In the genomic region with DNA sequence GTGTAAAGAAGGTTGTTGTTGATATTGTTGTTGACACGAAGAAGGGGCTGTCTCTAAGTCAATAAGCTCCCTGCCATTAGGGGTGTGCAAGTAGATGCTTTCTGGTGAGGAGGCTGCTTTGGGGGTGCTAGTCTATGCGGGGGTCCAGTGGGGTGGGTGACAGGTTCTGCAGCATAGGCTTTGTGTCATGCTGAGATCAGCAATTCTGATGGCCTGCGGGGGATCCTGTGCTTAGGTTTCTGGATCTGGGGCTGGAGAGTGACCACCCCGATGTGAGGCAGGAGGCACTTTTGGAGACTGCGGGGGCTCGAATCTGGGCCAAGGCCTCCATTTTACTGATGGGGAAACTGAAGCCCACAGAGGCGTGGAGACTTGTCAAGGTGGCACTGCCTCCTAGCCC, we compare ENCODE assay signal across 26 cellular contexts. TPM values are rescaled to one million over a fixed set of nuclear protein-coding genes. Genes with fewer than 3 reads are reported as not detected.
A peak's percentile ranks its signal among the peaks of the same experiment; 100 is the strongest.
DNase-seq lines count a peak whose midpoint lies in the region; ATAC-seq, FAIRE-seq and TF ChIP-seq lines count a peak whose summit lies in the region.
"Had no signal": no experiment of that assay in that cellular context is flagged by ENCODE, and none has a peak within 500 bp of the region (broad histone marks: within the 10 kb centered on the region; RNA-seq: fewer than 3 reads in every experiment).

No MANE protein-coding gene starts in this region.

- no peak overlapping the region for H3K9ac ChIP-seq in smooth muscle cell (ENCODE audit: low read depth)

- H3K27me3 ChIP-seq in lower lobe of right lung (ENCODE audit: low read depth) (no peaks in the 10 kb centered on the region), smooth muscle cell (ENCODE audit: low read depth) (no peaks in the 10 kb centered on the region), H7 (ENCODE audit: control insufficient read depth, insufficient read depth, low read length) (no peaks in the 10 kb centered on the region)
- H3K27me3 ChIP-seq: BE2C had no signal

- DNase-seq in A549 (ENCODE audit: low read depth in 1 of 2, low spot score in 1 of 2) (no peak), endothelial cell (ENCODE audit: low spot score) (no peak), lower lobe of right lung (peak; percentile 18), smooth muscle cell (lab: John Stamatoyannopoulos, UW; ENCODE audit: unreplicated experiment) (no peak), OCI-M1 (lab: John Stamatoyannopoulos, UW) (no peak), epidermal melanocyte (ENCODE audit: insufficient read length, low spot score) (no peak), NCI-H2171 treated with DMSO at 0.1 percent for 48 hours (lab: John Stamatoyannopoulos, UW) (no peak), H7 (no peak)
- DNase-seq: activated CD4-positive, alpha-beta T cell treated with anti-CD3 and anti-CD28 coated beads for 1 hour; activated CD8-positive, alpha-beta T cell treated with anti-CD3 and anti-CD28 coated beads, Interleukin-2, amount 10 ng/mL, durations not matched to agents 7 days and 5 days; activated effector memory CD4-positive, alpha-beta T cell treated with anti-CD3 and anti-CD28 coated beads, Interleukin-2, amount 50 U/mL, for 16 hours; activated T-cell treated with anti-CD3 and anti-CD28 coated beads for 4 hours; BE2C; effector memory CD8-positive, alpha-beta T cell; NCI-H1105 treated with DMSO at 0.1 percent for 48 hours; NCI-H510A; PC-9; stimulated activated CD4-positive, alpha-beta T cell treated with anti-CD3 and anti-CD28 coated beads, Interleukin-15, amount 100 ng/mL, for 24 hours; stimulated activated naive CD8-positive, alpha-beta T cell treated with anti-CD3 and anti-CD28 coated beads, Interleukin-15, Interleukin-2, amounts not matched to agents 100 U/mL and 50 U/mL, for 24 hours; T-helper 1 cell had no signal

- H3K4me3 ChIP-seq in A549 (no peak overlapping the region), lower lobe of right lung (peak overlapping the region; percentile 70), smooth muscle cell (peak overlapping the region; percentile 57), H7 (ENCODE audit: insufficient read depth, low read depth, low read length) (no peak overlapping the region)
- H3K4me3 ChIP-seq: PC-9 had no signal

- H3F3A ChIP-seq in smooth muscle cell (ENCODE audit: low read depth): peaks cover 37% of the 10 kb centered on the region

- H3K9me3 Mint-ChIP-seq in endothelial cell (ENCODE audit: unreplicated experiment): no peaks in the 10 kb centered on the region
- H3K9me3 Mint-ChIP-seq: effector memory CD8-positive, alpha-beta T cell had no signal

- ATAC-seq in A549 (no peak), lower lobe of right lung (no peak)
- ATAC-seq: activated CD8-positive, alpha-beta T cell treated with anti-CD3 and anti-CD28 coated beads, Interleukin-2, amount 10 ng/mL, durations not matched to agents 7 days and 5 days; effector memory CD8-positive, alpha-beta T cell; stimulated activated naive CD8-positive, alpha-beta T cell treated with anti-CD3 and anti-CD28 coated beads, Interleukin-15, Interleukin-2, amounts not matched to agents 100 U/mL and 50 U/mL, for 24 hours had no signal

- no peak for TF ChIP-seq RAD21 in A549 (conservative IDR thresholded peaks at IDR 0.05 in 1 of 2, IDR thresholded peaks at IDR 0.05 in 1 of 2)

- TF ChIP-seq POLR2A in A549 (IDR thresholded peaks at IDR 0.05; ENCODE audit: low read length): no peak

- no peak overlapping the region for H2AFZ ChIP-seq in smooth muscle cell (ENCODE audit: low read depth)
- H2AFZ ChIP-seq: PC-9 had no signal

- H3K4me1 ChIP-seq in A549 (peaks cover 22% of the 10 kb centered on the region), lower lobe of right lung (peaks cover 48% of the 10 kb centered on the region), smooth muscle cell (ENCODE audit: low read depth) (peaks cover 20% of the 10 kb centered on the region)

- no peak overlapping the region for H3K27ac Mint-ChIP-seq in endothelial cell (ENCODE audit: unreplicated experiment)
- H3K27ac Mint-ChIP-seq: activated CD8-positive, alpha-beta T cell treated with anti-CD3 and anti-CD28 coated beads, Interleukin-2, amount 10 ng/mL, durations not matched to agents 7 days and 5 days; effector memory CD8-positive, alpha-beta T cell had no signal

- no peak for FAIRE-seq in A549 (lab: Jason Lieb, UNC)
- FAIRE-seq: G401.6, keratinocyte had no signal

- 79% methylated on average over 7 of the region's 7 CpGs for WGBS in A549 (ENCODE audit: missing lambda C conversion rate)
- WGBS in smooth muscle cell (ENCODE audit: low lambda C conversion rate): 94% methylated on average over 7 of the region's 7 CpGs

- H3K36me3 Mint-ChIP-seq in endothelial cell (ENCODE audit: low read depth, unreplicated experiment): no peaks in the 10 kb centered on the region

- CTCF ChIA-PET in A549 (lab: Yijun Ruan, JAX): interaction anchor here (0.6 to 1.0 kb wide), 4 partner anchors 22 to 67 kb away, joined by 3 to 5 read pairs (median 4); no protein-coding TSS in a partner anchor

- H3K4me3 Mint-ChIP-seq in endothelial cell (ENCODE audit: unreplicated experiment): peak overlapping the region; percentile 49
- H3K4me3 Mint-ChIP-seq: activated CD8-positive, alpha-beta T cell treated with anti-CD3 and anti-CD28 coated beads, Interleukin-2, amount 10 ng/mL, durations not matched to agents 7 days and 5 days; effector memory CD8-positive, alpha-beta T cell had no signal

- POLR2A ChIA-PET in A549 (lab: Yijun Ruan, JAX): no interaction called here

- TF ChIP-seq CTCF in A549 (IDR thresholded peaks at IDR 0.05) (no peak), endothelial cell (IDR thresholded peaks at IDR 0.05; ENCODE audit: unreplicated experiment) (no peak), lower lobe of right lung (IDR thresholded peaks at IDR 0.05) (no peak), smooth muscle cell (IDR thresholded peaks at IDR 0.05; ENCODE audit: borderline replicate concordance, insufficient read depth, poor library complexity, severe bottlenecking) (no peak)

- H3K36me3 ChIP-seq in lower lobe of right lung (peaks cover 26% of the 10 kb centered on the region), smooth muscle cell (ENCODE audit: low read depth) (no peaks in the 10 kb centered on the region), H7 (replicated peaks; ENCODE audit: control insufficient read depth, insufficient read depth, low read length) (no peaks in the 10 kb centered on the region)
- H3K36me3 ChIP-seq: BE2C had no signal

- intact Hi-C loops in lower lobe of right lung (cut with DNase I): no loop called here

- H3K27ac ChIP-seq in A549 (no peak overlapping the region), lower lobe of right lung (peak overlapping the region; percentile 83), smooth muscle cell (ENCODE audit: low read depth) (peak overlapping the region; percentile 78)

- H4K20me1 ChIP-seq in smooth muscle cell (ENCODE audit: low read depth): peaks cover 100% of the 10 kb centered on the region

- no peak for TF ChIP-seq EP300 in A549 (IDR thresholded peaks at IDR 0.05)

- peaks cover 94% of the 10 kb centered on the region for H3K79me2 ChIP-seq in smooth muscle cell (ENCODE audit: low read depth)

- peaks cover 20% of the 10 kb centered on the region for H3K4me1 Mint-ChIP-seq in endothelial cell (ENCODE audit: unreplicated experiment)

- H3K27me3 Mint-ChIP-seq in endothelial cell (ENCODE audit: unreplicated experiment): peaks cover 10% of the 10 kb centered on the region

- H3K4me2 ChIP-seq in A549 (no peak overlapping the region), smooth muscle cell (peak overlapping the region; percentile 98)

- no peaks in the 10 kb centered on the region for H3K9me3 ChIP-seq in A549
- H3K9me3 ChIP-seq in lower lobe of right lung: no peaks in the 10 kb centered on the region
- H3K9me3 ChIP-seq in smooth muscle cell (replicated peaks; ENCODE audit: low read depth): no peaks in the 10 kb centered on the region
- H3K9me3 ChIP-seq: BE2C had no signal

TF ChIP-seq in A549, 52 proteins besides CTCF, POLR2A, EP300 and RAD21:
- TF ChIP-seq ATOH8 (CRISPR knock-in tag; IDR thresholded peaks at IDR 0.05; ENCODE audit: low read depth) (no peak), MAFK (IDR thresholded peaks at IDR 0.05; ENCODE audit: partially characterized antibody) (peak; percentile 78), JUNB (IDR thresholded peaks at IDR 0.05) (no peak)

RNA-seq across cellular contexts. Expression of gene AQP1, which starts 5.1 kb away (rescaled TPM):
- polyA plus RNA-seq in A549 (2011; rRNA removed) (0.53 and 0.58 TPM in 2 replicates), A549 (2017; fragmentation: RNase III; extraction: RNeasy Plus Mini Kit Qiagen cat#74134 plus additional on column Dnase treatment) (0.49 to 0.55 TPM (median 0.50 TPM) in 3 replicates), smooth muscle cell (2,039 and 2,747 TPM in 2 replicates)
- polyA plus RNA-seq in A549 (2012; cell fraction: cytosol; rRNA removed): 0.19 TPM in 2 replicates
- 2.9 and 3.0 TPM in 2 replicates for polyA plus RNA-seq in A549 (2012; cell fraction: nucleus; rRNA removed)
- polyA minus RNA-seq in A549 (2011; rRNA and poly(A)+ RNA removed): 0.21 and 0.49 TPM in 2 replicates
- total RNA-seq in endothelial cell (ENCODE audit: unreplicated experiment) (2.7 TPM), lower lobe of right lung (826 TPM), smooth muscle cell (2,330 and 2,442 TPM in 2 replicates)
- total RNA-seq in H7 (2014; rRNA removed; shearing (Covaris generic)): 0.26 TPM in 1 of 2 replicates, not detected in the other

RNA-seq across cellular contexts. Expression of gene GHRHR, which starts 47.0 kb away (rescaled TPM):
- polyA plus RNA-seq in A549 (2011; rRNA removed) (not detected in 2 replicates), A549 (2017; fragmentation: RNase III; extraction: RNeasy Plus Mini Kit Qiagen cat#74134 plus additional on column Dnase treatment) (not detected in 3 replicates), smooth muscle cell (not detected in 2 replicates)
- polyA plus RNA-seq in A549 (2012; cell fraction: cytosol; rRNA removed): not detected in 2 replicates
- polyA plus RNA-seq in A549 (2012; cell fraction: nucleus; rRNA removed): not detected in 2 replicates
- not detected in 2 replicates for polyA minus RNA-seq in A549 (2011; rRNA and poly(A)+ RNA removed)
- total RNA-seq in endothelial cell (ENCODE audit: unreplicated experiment) (7.5 TPM), lower lobe of right lung (not detected), smooth muscle cell (not detected in 2 replicates)
- 1.9 and 2.7 TPM in 2 replicates for total RNA-seq in H7 (2014; rRNA removed; shearing (Covaris generic))
- total RNA-seq: A673; activated CD8-positive, alpha-beta T cell treated with anti-CD3 and anti-CD28 coated beads, Interleukin-2, amount 10 ng/mL, durations not matched to agents 7 days and 5 days; M059J; osteocyte; PC-9; urinary bladder had no signal
- polyA plus RNA-seq: keratinocyte, urinary bladder had no signal

Comparison
In these comparisons a context has a peak if more than half of its experiments do, and no peak if none do; other contexts are left out.
1. H3K27ac ChIP-seq: peak in lower lobe of right lung (single experiment) and smooth muscle cell (single experiment); none in A549 (0 of 2).
2. H3K4me3 ChIP-seq: peak in lower lobe of right lung (single experiment) and smooth muscle cell (single experiment); none in A549 (single experiment) and H7 (single experiment).
3. RNA of gene AQP1, which starts 5.1 kb away (total RNA-seq): 2,330 to 2,442 TPM in smooth muscle cell and 826 TPM in lower lobe of right lung (single experiment); 2.7 TPM in endothelial cell (single experiment) and 0.26 TPM in H7; every median in the first group is over 100 times any median in the second.